Comparison of ENCODE assay signal across 8 cellular contexts in the genomic region with DNA sequence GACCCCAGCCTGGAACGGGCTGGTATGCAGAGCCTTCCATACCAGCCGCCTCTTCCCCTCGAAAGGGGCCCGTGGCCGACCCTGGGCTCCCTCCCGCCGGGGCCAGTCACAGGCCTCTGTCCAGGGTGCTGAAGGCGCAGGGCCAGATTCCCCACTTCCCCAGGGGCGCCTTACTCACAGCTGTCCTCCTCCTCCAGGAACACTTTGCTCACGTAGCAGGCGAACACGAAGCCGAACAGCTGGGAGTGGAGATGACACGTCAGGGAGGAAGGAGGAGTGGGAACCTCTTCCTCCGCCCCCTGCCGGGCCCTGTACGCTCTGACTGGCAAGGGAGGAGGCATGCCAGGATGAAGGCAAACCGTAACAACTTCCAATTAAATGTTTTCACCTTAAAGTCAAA. TPM values are rescaled to one million over a fixed set of nuclear protein-coding genes. Genes with fewer than 3 reads are reported as not detected.
A peak's percentile ranks its signal among the peaks of the same experiment; 100 is the strongest.
DNase-seq lines count a peak whose midpoint lies in the region; ATAC-seq and TF ChIP-seq lines count a peak whose summit lies in the region.

No MANE protein-coding gene starts in this region.

- DNase-seq in COLO668 (lab: John Stamatoyannopoulos, UW; ENCODE audit: unreplicated experiment) (peak; percentile 85), HuH-7.5 (ENCODE audit: low spot score) (peak; percentile 76), SKM-1 (lab: John Stamatoyannopoulos, UW; ENCODE audit: unreplicated experiment) (peak; percentile 32), amniotic epithelial cell (ENCODE audit: low read depth) (peak; percentile 93), right atrium auricular region (ENCODE audit: low spot score) (peak; percentile 78), sciatic nerve (ENCODE audit: low spot score) (peak; percentile 79), SK-N-DZ (ENCODE audit: low spot score) (no peak)
- DNase-seq in NK-92 treated with Interleukin-12 subunit alpha and Interleukin-12 subunit beta, amount 100 ng/mL, for 24 hours (lab: John Stamatoyannopoulos, UW), result no peak

- no peaks in the 10 kb centered on the region for H3K36me3 ChIP-seq in right atrium auricular region

- no peaks in the 10 kb centered on the region for H3K9me3 ChIP-seq in right atrium auricular region

- H3K27ac ChIP-seq in right atrium auricular region, result no peak overlapping the region

- H3K27me3 ChIP-seq in right atrium auricular region, result no peaks in the 10 kb centered on the region

- intact Hi-C loops in sciatic nerve (cut with DNase I), result loop anchor here (5.0 to 10.0 kb wide), 2 partner anchors 172 to 245 kb away; no protein-coding TSS in a partner anchor

- peak in 1 of 2 donors; percentile 46 for TF ChIP-seq CTCF in right atrium auricular region (IDR thresholded peaks at IDR 0.05)

- peak; percentile 92 for ATAC-seq in sciatic nerve

- peaks cover 0 to 14% of the 10 kb centered on the region in 2 donors for H3K4me1 ChIP-seq in right atrium auricular region

- H3K4me3 ChIP-seq in right atrium auricular region, result peak overlapping the region; percentile 3 to 36

RNA-seq across cellular contexts. Expression of a gene that starts 57.3 kb away (rescaled TPM):
- total RNA-seq in right atrium auricular region (not detected), sciatic nerve (0.13 TPM)
- polyA plus RNA-seq in SK-N-DZ (2014; cell fraction: cytosol; rRNA removed), result 35.2 and 41.0 TPM in 2 replicates
- 12.1 and 12.2 TPM in 2 replicates for polyA plus RNA-seq in SK-N-DZ (2014; cell fraction: nucleus; rRNA removed)

Comparison
In these comparisons a context has a peak if more than half of its experiments do, and no peak if none do; other contexts are left out.
1. DNase-seq: peak in COLO668 (single experiment), HuH-7.5 (single experiment), SKM-1 (single experiment), amniotic epithelial cell (single experiment), right atrium auricular region (single experiment) and sciatic nerve (single experiment); none in SK-N-DZ (single experiment) and NK-92 treated with Interleukin-12 subunit alpha and Interleukin-12 subunit beta, amount 100 ng/mL, for 24 hours (single experiment).